Comparison of ENCODE assay signal across 7 cellular contexts in genomic region chr3:9067352-9067975, GRCh38.
DNase-seq lines count a peak whose midpoint lies in the region; ATAC-seq, FAIRE-seq and TF ChIP-seq lines count a peak whose summit lies in the region.

No MANE protein-coding gene starts in this region.

- peak; percentile 98 for TF ChIP-seq CTCF in WI38 (IDR thresholded peaks at IDR 0.05; ENCODE audit: low read depth, low read length)
- TF ChIP-seq CTCF in pancreas (IDR thresholded peaks at IDR 0.05), result peak; percentile 55 to 86 (median 81)

- no peak overlapping the region for H3K27ac ChIP-seq in pancreas

- intact Hi-C loops in pancreas (cut with DNase I), result loop anchor here in 1 of 3 donors (10.0 kb wide), 1 partner anchor 83 kb away; no protein-coding TSS in a partner anchor

- no peaks in the 10 kb centered on the region for H3K4me1 ChIP-seq in pancreas

- no peaks in the 10 kb centered on the region for H3K36me3 ChIP-seq in pancreas

- H3K4me3 ChIP-seq in WI38 (ENCODE audit: low read depth, low read length) (no peak overlapping the region), pancreas (no peak overlapping the region)

- FAIRE-seq in frontal cortex (lab: Jason Lieb, UNC) (no peak), pancreas (lab: Jason Lieb, UNC) (no peak)

- ATAC-seq in GM21529 (IDR thresholded peaks at IDR 0.05; ENCODE audit: unreplicated experiment) (peak; percentile 62), pancreas (peak in 3 of 4 donors; percentile 84 to 90 (median 85)), HG03097 (IDR thresholded peaks at IDR 0.05; ENCODE audit: low FRiP score, unreplicated experiment) (no peak)

- H3K9me3 ChIP-seq in pancreas, result no peaks in the 10 kb centered on the region

- 26% methylated on average over 13 of the region's 13 CpGs for WGBS in pancreas, 2 donors

- H3K27me3 ChIP-seq in pancreas, result no peaks in the 10 kb centered on the region

- DNase-seq in Daoy (ENCODE audit: low read depth) (peak; percentile 43), NCI-H1694 (lab: John Stamatoyannopoulos, UW) (peak; percentile 44), frontal cortex (ENCODE audit: low spot score in 2 of 2) (peak; percentile 35 to 44), pancreas (peak in 3 of 6 donors; percentile 16 to 46 (median 20))
